20 cellular contexts compared by ENCODE assay signal in the genomic region with DNA sequence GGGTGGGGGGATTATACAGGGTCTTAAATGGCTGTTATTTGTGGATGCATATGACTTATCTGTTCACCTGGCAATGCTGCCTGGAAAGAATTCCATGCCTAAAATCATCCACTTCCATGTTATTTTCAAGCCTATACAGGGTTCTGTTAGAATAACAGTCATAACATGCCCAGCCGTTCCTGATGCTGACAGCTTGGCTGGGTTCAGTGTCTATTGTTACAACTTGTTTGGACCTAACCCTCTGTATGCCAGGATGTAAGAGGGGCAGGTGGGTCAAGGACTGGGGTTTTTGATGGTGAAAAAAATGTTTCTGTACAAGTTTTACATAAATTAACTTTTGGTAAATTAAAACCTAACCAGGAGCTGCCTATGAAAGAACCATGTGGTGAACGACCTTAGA.
"Had no signal": no experiment of that assay in that cellular context is flagged by ENCODE, and none has a peak within 500 bp of the region (broad histone marks: within the 10 kb centered on the region; RNA-seq: fewer than 3 reads in every experiment).

No MANE protein-coding gene starts in this region.

- H3K4me1 ChIP-seq: lower lobe of right lung, psoas muscle, upper lobe of left lung had no signal

- H3K36me3 Mint-ChIP-seq: activated naive CD8-positive, alpha-beta T cell; naive thymus-derived CD4-positive, alpha-beta T cell had no signal

- H3K27ac ChIP-seq: epithelial cell of prostate, lower lobe of right lung, ovary, psoas muscle, right atrium auricular region, upper lobe of left lung had no signal

- H3K27me3 ChIP-seq: ovary, right atrium auricular region, upper lobe of left lung had no signal

- H3K27ac Mint-ChIP-seq: activated naive CD8-positive, alpha-beta T cell; activated T-cell treated with anti-CD3 and anti-CD28 coated beads, Interleukin-2, amount 50 U/mL, for 24 hours; T-helper 1 cell treated with Interleukin-12 subunit alpha and Interleukin-12 subunit beta and Interleukin-4 antibody, amounts not matched to agents 30 μg/mL and 1 μg/mL, for 36 hours; WTC11 had no signal

- H3K9me3 ChIP-seq: lower lobe of right lung, ovary, psoas muscle, right atrium auricular region, upper lobe of left lung had no signal

- DNase-seq: activated naive CD4-positive, alpha-beta T cell; activated T-cell treated with anti-CD3 and anti-CD28 coated beads, Interleukin-2, amount 50 U/mL, for 24 hours; lower lobe of right lung; naive thymus-derived CD4-positive, alpha-beta T cell; psoas muscle; stimulated activated CD4-positive, alpha-beta T cell treated with anti-CD3 and anti-CD28 coated beads, Interleukin-4, amount 100 ng/mL, for 24 hours; stimulated activated naive CD8-positive, alpha-beta T cell treated with anti-CD3 and anti-CD28 coated beads, Interleukin-15, Interleukin-2, amounts not matched to agents 100 U/mL and 50 U/mL, for 24 hours; T1000 had no signal

- FAIRE-seq: astrocyte, colon, kidney had no signal

- H3K4me3 ChIP-seq: lower lobe of right lung, ovary, psoas muscle, right atrium auricular region, upper lobe of left lung had no signal

- H3K9me3 Mint-ChIP-seq: activated T-cell treated with anti-CD3 and anti-CD28 coated beads, Interleukin-2, amount 50 U/mL, for 24 hours; activated T-helper 17 cell treated with anti-CD3 and anti-CD28 coated beads, Interleukin-2, amount 50 U/mL, for 72 hours; central memory CD8-positive, alpha-beta T cell; naive thymus-derived CD4-positive, alpha-beta T cell; T-helper 1 cell treated with Interleukin-12 subunit alpha and Interleukin-12 subunit beta and Interleukin-4 antibody, amounts not matched to agents 30 μg/mL and 1 μg/mL, for 36 hours; WTC11 had no signal

- H3K27me3 Mint-ChIP-seq: activated naive CD8-positive, alpha-beta T cell; activated T-cell treated with anti-CD3 and anti-CD28 coated beads, Interleukin-2, amount 50 U/mL, for 24 hours; activated T-helper 17 cell treated with anti-CD3 and anti-CD28 coated beads, Interleukin-2, amount 50 U/mL, for 72 hours; naive thymus-derived CD4-positive, alpha-beta T cell had no signal

- H3K36me3 ChIP-seq: ovary, right atrium auricular region had no signal

- H3K4me3 Mint-ChIP-seq: activated naive CD8-positive, alpha-beta T cell; activated T-cell treated with anti-CD3 and anti-CD28 coated beads, Interleukin-2, amount 50 U/mL, for 24 hours; activated T-helper 17 cell treated with anti-CD3 and anti-CD28 coated beads, Interleukin-2, amount 50 U/mL, for 72 hours; central memory CD8-positive, alpha-beta T cell; T-helper 1 cell treated with Interleukin-12 subunit alpha and Interleukin-12 subunit beta and Interleukin-4 antibody, amounts not matched to agents 30 μg/mL and 1 μg/mL, for 36 hours; WTC11 had no signal
